34 cellular contexts compared by ENCODE assay signal in genomic region chr1:48217861-48218260, GRCh38. TPM values are rescaled to one million over a fixed set of nuclear protein-coding genes. Genes with fewer than 3 reads are reported as not detected.
"Had no signal": no experiment of that assay in that cellular context is flagged by ENCODE, and none has a peak within 500 bp of the region (broad histone marks: within the 10 kb centered on the region; RNA-seq: fewer than 3 reads in every experiment).

No MANE protein-coding gene starts in this region.

- H3K4me2 ChIP-seq: KMS-11 had no signal

- H3K27me3 Mint-ChIP-seq: activated naive CD8-positive, alpha-beta T cell treated with anti-CD3 and anti-CD28 coated beads for 36 hours had no signal

- H3K9ac ChIP-seq: KMS-11 had no signal

- H3K4me1 Mint-ChIP-seq: activated B cell treated with CpG ODN at 0.5 μM for 24 hours; activated naive CD8-positive, alpha-beta T cell treated with anti-CD3 and anti-CD28 coated beads for 36 hours; activated T-helper 17 cell treated with anti-CD3 and anti-CD28 coated beads, Interleukin-2, amount 50 U/mL, for 72 hours had no signal

- H3K9me3 Mint-ChIP-seq: activated B cell treated with CpG ODN at 0.5 μM for 24 hours; activated CD4-positive, alpha-beta memory T cell treated with anti-CD3 and anti-CD28 coated beads for 36 hours; activated naive CD8-positive, alpha-beta T cell treated with anti-CD3 and anti-CD28 coated beads for 36 hours; activated T-cell treated with anti-CD3 and anti-CD28 coated beads, Interleukin-2, amount 50 U/mL, for 72 hours; activated T-helper 17 cell treated with anti-CD3 and anti-CD28 coated beads, Interleukin-2, amount 50 U/mL, for 72 hours had no signal

- H3K4me3 ChIP-seq: ascending aorta, Peyer's patch had no signal

- H3K36me3 ChIP-seq: ascending aorta, Peyer's patch had no signal

- H3K27me3 ChIP-seq: ascending aorta, Peyer's patch had no signal

- DNase-seq: activated B cell treated with CpG ODN at 0.5 μM for 24 hours; activated CD4-positive, alpha-beta memory T cell treated with anti-CD3 and anti-CD28 coated beads for 36 hours; activated CD4-positive, alpha-beta T cell treated with anti-CD3 and anti-CD28 coated beads for 4 hours; activated CD4-positive, alpha-beta T cell treated with anti-CD3 and anti-CD28 coated beads, Interleukin-2, amount 50 U/mL, for 1 hour; activated CD4-positive, CD25-positive, alpha-beta regulatory T cell treated with anti-CD3 and anti-CD28 coated beads, Interleukin-2, amount 50 U/mL, for 72 hours; activated effector memory CD4-positive, alpha-beta T cell treated with anti-CD3 and anti-CD28 coated beads, Interleukin-2, amount 50 U/mL, for 16 hours; activated naive CD4-positive, alpha-beta T cell; activated naive CD4-positive, alpha-beta T cell treated with anti-CD3 and anti-CD28 coated beads, Interleukin-2, amount 50 U/mL, for 16 hours; activated naive CD8-positive, alpha-beta T cell treated with anti-CD3 and anti-CD28 coated beads for 36 hours; activated T-cell treated with anti-CD3 and anti-CD28 coated beads, Interleukin-2, amount 50 U/mL, for 1 hour; activated T-cell treated with anti-CD3 and anti-CD28 coated beads, Interleukin-2, amount 50 U/mL, for 72 hours; amygdala; NCI-H1105; NCI-H1417 treated with DMSO at 0.1 percent for 48 hours; NCI-H187 treated with DMSO at 0.1 percent for 48 hours; NCI-H2081; NCI-H510A; NCI-H526; NCI-H748 treated with DMSO at 0.1 percent for 48 hours; NK-92 treated with Interleukin-12 subunit alpha and Interleukin-12 subunit beta, amount 100 ng/mL, for 24 hours; PC-3; Peyer's patch; RPMI8226; SHP77 treated with DMSO at 0.1 percent for 48 hours; SW 1271; T-helper 1 cell; T-helper 2 cell; T-helper 9 cell had no signal

- H3K27ac Mint-ChIP-seq: activated B cell treated with CpG ODN at 0.5 μM for 24 hours; activated CD4-positive, alpha-beta memory T cell treated with anti-CD3 and anti-CD28 coated beads for 36 hours; activated naive CD8-positive, alpha-beta T cell treated with anti-CD3 and anti-CD28 coated beads for 36 hours; activated T-cell treated with anti-CD3 and anti-CD28 coated beads, Interleukin-2, amount 50 U/mL, for 72 hours; activated T-helper 17 cell treated with anti-CD3 and anti-CD28 coated beads, Interleukin-2, amount 50 U/mL, for 72 hours had no signal

- H3K36me3 Mint-ChIP-seq: activated CD4-positive, alpha-beta memory T cell treated with anti-CD3 and anti-CD28 coated beads for 36 hours; activated naive CD8-positive, alpha-beta T cell treated with anti-CD3 and anti-CD28 coated beads for 36 hours had no signal

- H3K9me3 ChIP-seq: ascending aorta, Peyer's patch had no signal

- H3K4me3 Mint-ChIP-seq: activated B cell treated with CpG ODN at 0.5 μM for 24 hours; activated CD4-positive, alpha-beta memory T cell treated with anti-CD3 and anti-CD28 coated beads for 36 hours; activated naive CD8-positive, alpha-beta T cell treated with anti-CD3 and anti-CD28 coated beads for 36 hours; activated T-cell treated with anti-CD3 and anti-CD28 coated beads, Interleukin-2, amount 50 U/mL, for 72 hours; activated T-helper 17 cell treated with anti-CD3 and anti-CD28 coated beads, Interleukin-2, amount 50 U/mL, for 72 hours had no signal

- H3K27ac ChIP-seq: ascending aorta, KMS-11, Peyer's patch, VCaP had no signal

RNA-seq across cellular contexts. Expression of gene SLC5A9, which starts 4.7 kb away (rescaled TPM):
- total RNA-seq: activated B cell treated with CpG ODN at 0.5 μM for 24 hours; activated CD4-positive, alpha-beta memory T cell treated with anti-CD3 and anti-CD28 coated beads for 36 hours; activated CD8-positive, alpha-beta memory T cell treated with anti-CD3 and anti-CD28 coated beads for 36 hours; activated naive CD8-positive, alpha-beta T cell treated with anti-CD3 and anti-CD28 coated beads for 36 hours; activated T-cell treated with anti-CD3 and anti-CD28 coated beads, Interleukin-2, amount 50 U/mL, for 72 hours; activated T-helper 17 cell treated with anti-CD3 and anti-CD28 coated beads, Interleukin-2, amount 50 U/mL, for 72 hours; LHCN-M2; PC-3 had no signal
